Comparison of ENCODE assay signal across 8 cellular contexts in genomic region chr15:77784361-77785292, GRCh38.
DNase-seq lines count a peak whose midpoint lies in the region; ATAC-seq, FAIRE-seq and TF ChIP-seq lines count a peak whose summit lies in the region.

No MANE protein-coding gene starts in this region.

- no peaks in the 10 kb centered on the region for H3K36me3 ChIP-seq in BE2C
- H3K36me3 ChIP-seq in transverse colon: no peaks in the 10 kb centered on the region

- in situ Hi-C loops in GM13976 (cut with MboI; ENCODE audit: low sequenced_read_pairs, unreplicated experiment) (no loop called here), transverse colon (cut with MboI; ENCODE audit: low pct_ligation_motif_present in 1 of 4, low pct_unique_long_range_greater_than_20kb in 1 of 4, low sequenced_read_pairs in 3 of 4) (no loop called here)

- peaks cover 4% of the 10 kb centered on the region for H3K9me3 Mint-ChIP-seq in mesothelial cell of epicardium
- peaks cover 0 to 3% of the 10 kb centered on the region in 2 donors for H3K9me3 Mint-ChIP-seq in natural killer cell

- ATAC-seq in foreskin keratinocyte: peak; percentile 42
- no peak for ATAC-seq in natural killer cell

- H3K27me3 ChIP-seq in BE2C (no peaks in the 10 kb centered on the region), foreskin keratinocyte (no peaks in the 10 kb centered on the region), transverse colon (peaks cover 13% of the 10 kb centered on the region)

- H3K27ac ChIP-seq in foreskin keratinocyte: no peak overlapping the region
- no peak overlapping the region for H3K27ac ChIP-seq in transverse colon

- H3K4me3 ChIP-seq in BE2C (ENCODE audit: low read depth, low read length): no peak overlapping the region
- H3K4me3 ChIP-seq in transverse colon: no peak overlapping the region

- TF ChIP-seq CTCF in BE2C (IDR thresholded peaks at IDR 0.05; ENCODE audit: low read depth, low read length) (peak; percentile 51), GM13976 (IDR thresholded peaks at IDR 0.05; ENCODE audit: borderline replicate concordance, control extremely low read depth, extremely low read depth, insufficient read depth, missing control alignments) (peak; percentile 5), foreskin keratinocyte (conservative IDR thresholded peaks at IDR 0.05) (peak; percentile 56), mesothelial cell of epicardium (IDR thresholded peaks at IDR 0.05; ENCODE audit: unreplicated experiment) (no peak), natural killer cell (IDR thresholded peaks at IDR 0.05) (no peak), transverse colon (IDR thresholded peaks at IDR 0.05) (peak in 2 of 5 experiments; percentile 9 to 22)

- H3K4me3 Mint-ChIP-seq in mesothelial cell of epicardium (no peak overlapping the region), natural killer cell (no peak overlapping the region)

- WGBS in transverse colon (ENCODE audit: low coverage in 1 of 2), 2 donors: 52 to 100% methylated on average over 1 to 11 of the region's 11 CpGs

- no peak for TF ChIP-seq EP300 in transverse colon (IDR thresholded peaks at IDR 0.05; ENCODE audit: low read depth)

- no peaks in the 10 kb centered on the region for H3K9me3 ChIP-seq in BE2C
- no peaks in the 10 kb centered on the region for H3K9me3 ChIP-seq in transverse colon

- TF ChIP-seq POLR2A in transverse colon (IDR thresholded peaks at IDR 0.05): no peak

- H3K36me3 Mint-ChIP-seq in mesothelial cell of epicardium (no peaks in the 10 kb centered on the region), natural killer cell (no peaks in the 10 kb centered on the region)

- DNase-seq in BE2C (peak; percentile 34), GM13976 (ENCODE audit: low spot score) (peak; percentile 77), RCC 7860 (ENCODE audit: low spot score) (peak; percentile 4), foreskin keratinocyte (no peak), mesothelial cell of epicardium (ENCODE audit: low spot score in 2 of 2, unreplicated experiment in 2 of 2) (no peak), natural killer cell (no peak), cerebellum (ENCODE audit: low spot score) (no peak), transverse colon (no peak)

- FAIRE-seq in RCC 7860 (lab: Jason Lieb, UNC): no peak

- intact Hi-C loops in natural killer cell (cut with micrococcal nuclease): no loop called here
- intact Hi-C loops in transverse colon (cut with DNase I; ENCODE audit: low total_unique reads): loop anchor here (5.0 kb wide), 1 partner anchor 1818 kb away; no protein-coding TSS in a partner anchor

- no peak overlapping the region for H3K27ac Mint-ChIP-seq in mesothelial cell of epicardium
- H3K27ac Mint-ChIP-seq in natural killer cell: no peak overlapping the region

- H3K4me1 Mint-ChIP-seq in mesothelial cell of epicardium (peaks cover 6% of the 10 kb centered on the region), natural killer cell (no peaks in the 10 kb centered on the region)

- H3K27me3 Mint-ChIP-seq in mesothelial cell of epicardium (ENCODE audit: low read depth) (peaks cover 6% of the 10 kb centered on the region), natural killer cell (ENCODE audit: low read depth in 2 of 2) (peaks cover 8 to 16% of the 10 kb centered on the region in 2 donors)

- H3K4me1 ChIP-seq in BE2C (no peaks in the 10 kb centered on the region), foreskin keratinocyte (no peaks in the 10 kb centered on the region), transverse colon (no peaks in the 10 kb centered on the region)

Comparison
In these comparisons a context has a peak if more than half of its experiments do, and no peak if none do; other contexts are left out.
1. DNase-seq: peak in BE2C (single experiment), GM13976 (single experiment) and RCC 7860 (single experiment); none in foreskin keratinocyte (0 of 2), mesothelial cell of epicardium (0 of 2), natural killer cell (single experiment), cerebellum (single experiment) and transverse colon (single experiment).
2. CTCF ChIP-seq: peak in BE2C (single experiment), GM13976 (single experiment) and foreskin keratinocyte (single experiment); none in mesothelial cell of epicardium (single experiment) and natural killer cell (single experiment).